26 cellular contexts compared by ENCODE assay signal in the genomic region with DNA sequence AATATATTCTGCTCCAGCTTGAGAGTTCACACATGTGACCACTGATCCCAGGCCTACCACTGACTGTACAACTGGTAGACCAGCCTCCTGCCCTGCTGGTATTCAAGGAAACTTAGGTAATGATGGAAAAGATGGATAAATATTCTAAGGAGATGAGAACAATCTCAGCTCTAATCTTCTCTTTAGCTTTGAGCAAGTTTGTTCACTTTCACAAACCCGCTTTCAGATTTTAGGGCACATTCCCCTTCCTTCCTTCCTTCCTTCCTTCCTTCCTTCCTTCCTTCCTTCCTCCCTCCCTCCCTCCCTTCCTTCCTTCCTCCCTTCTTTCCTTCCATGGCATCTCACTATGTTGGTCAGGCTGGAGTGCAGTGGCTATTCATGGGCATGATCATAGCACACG.
"Had no signal": no experiment of that assay in that cellular context is flagged by ENCODE, and none has a peak within 500 bp of the region (broad histone marks: within the 10 kb centered on the region; RNA-seq: fewer than 3 reads in every experiment).

No MANE protein-coding gene starts in this region.

- H3K36me3 ChIP-seq: colonic mucosa, esophagus squamous epithelium, gastrocnemius medialis, heart right ventricle, left lung, lower lobe of right lung had no signal

- H3K27me3 ChIP-seq: colonic mucosa, esophagus squamous epithelium, gastrocnemius medialis, left lung had no signal

- DNase-seq: colonic mucosa; cortex of kidney; effector CD8-positive, alpha-beta T cell; effector memory CD8-positive, alpha-beta T cell; endodermal cell; erythroblast; esophagus squamous epithelium; foreskin fibroblast; foreskin melanocyte; gastrocnemius medialis; glutamatergic neuron; head of caudate nucleus; heart right ventricle; hippocampal formation; left cardiac atrium; left lung; left ventricle myocardium superior; lower lobe of right lung; mesenchymal stem cell; mucosa of descending colon; naive B cell had no signal

- H3K27ac ChIP-seq: colonic mucosa, epithelial cell of prostate, esophagus squamous epithelium, gastrocnemius medialis, heart right ventricle, left lung, lower lobe of right lung had no signal

- ATAC-seq: effector memory CD8-positive, alpha-beta T cell; esophagus mucosa; gastrocnemius medialis; heart right ventricle; left cardiac atrium; left lung; left ventricle myocardium superior; lower lobe of right lung; mucosa of descending colon had no signal

- H3K9me3 ChIP-seq: colonic mucosa, esophagus squamous epithelium, gastrocnemius medialis, left lung, lower lobe of right lung, mucosa of descending colon had no signal

- H3K4me1 ChIP-seq: colonic mucosa, esophagus squamous epithelium, gastrocnemius medialis, heart right ventricle, left lung, lower lobe of right lung had no signal

- FAIRE-seq: endometrium, islet of Langerhans, keratinocyte had no signal

- H3K4me3 ChIP-seq: colonic mucosa, esophagus squamous epithelium, gastrocnemius medialis, heart right ventricle, left lung, lower lobe of right lung, mucosa of descending colon had no signal
